ENCODE assay signal across 21 cellular contexts in genomic region chr9:34615132-34615531, GRCh38. TPM values are rescaled to one million over a fixed set of nuclear protein-coding genes. Genes with fewer than 3 reads are reported as not detected.
DNase-seq lines count a peak whose midpoint lies in the region; ATAC-seq and TF ChIP-seq lines count a peak whose summit lies in the region.
"Had no signal": no experiment of that assay in that cellular context is flagged by ENCODE, and none has a peak within 500 bp of the region (broad histone marks: within the 10 kb centered on the region; RNA-seq: fewer than 3 reads in every experiment).

No MANE protein-coding gene starts in this region.

- ATAC-seq in SK-N-SH treated with all-trans-retinoic acid at 6 μM for 48 hours = no peak

- DNase-seq in SK-N-DZ (ENCODE audit: low spot score) (peak; percentile 81), NCI-H2227 (lab: John Stamatoyannopoulos, UW; ENCODE audit: unreplicated experiment) (no peak), NCI-H82 (lab: John Stamatoyannopoulos, UW) (no peak), NCI-H510A treated with DMSO at 0.1 percent for 48 hours (lab: John Stamatoyannopoulos, UW) (no peak)
- DNase-seq: 8988T; ACHN; BE2C; C1 segment of cervical spinal cord; CD4-positive, alpha-beta memory T cell; CD4-positive, CD25-positive, alpha-beta regulatory T cell; CD8-positive, alpha-beta memory T cell; COR-L47; DMS 273 treated with DMSO at 0.1 percent for 48 hours; DMS153; DMS53; DND-41; EL; GF-D8 had no signal

TF ChIP-seq in SK-N-SH treated with all-trans-retinoic acid at 6 μM for 48 hours, 23 proteins besides CTCF, POLR2A, EP300 and RAD21:
- TF ChIP-seq TCF4 (CRISPR knock-in tag; IDR thresholded peaks at IDR 0.05; ENCODE audit: borderline replicate concordance) = peak; percentile 72; the same call in 1 of the 2 replicates
- peak; percentile 59; the same call in 1 of the 2 replicates for TF ChIP-seq TSHZ2 (CRISPR knock-in tag; IDR thresholded peaks at IDR 0.05)
- TF ChIP-seq ZNF70 (CRISPR knock-in tag; IDR thresholded peaks at IDR 0.05) = no peak

RNA-seq across cellular contexts. Expression of gene RPP25L, which starts 3.2 kb away (rescaled TPM):
- 31.2 and 38.8 TPM in 2 replicates for polyA plus RNA-seq in SK-N-DZ (2014; cell fraction: cytosol; rRNA removed)
- 21.2 and 32.3 TPM in 2 replicates for polyA plus RNA-seq in SK-N-DZ (2014; cell fraction: nucleus; rRNA removed)

RNA-seq across cellular contexts. Expression of gene DCTN3, which starts 5.2 kb away (rescaled TPM):
- polyA plus RNA-seq in SK-N-DZ (2014; cell fraction: cytosol; rRNA removed) = 57.8 and 72.5 TPM in 2 replicates
- 49.2 and 57.7 TPM in 2 replicates for polyA plus RNA-seq in SK-N-DZ (2014; cell fraction: nucleus; rRNA removed)

RNA-seq across cellular contexts. Expression of gene ARID3C, which starts 13.7 kb away (rescaled TPM):
- 0.25 TPM in 1 of 2 replicates, not detected in the other for polyA plus RNA-seq in SK-N-DZ (2014; cell fraction: cytosol; rRNA removed)
- 0.15 TPM in 1 of 2 replicates, not detected in the other for polyA plus RNA-seq in SK-N-DZ (2014; cell fraction: nucleus; rRNA removed)
- polyA plus RNA-seq: AG04450; CD14-positive monocyte; CD4-positive, alpha-beta memory T cell; CD4-positive, CD25-positive, alpha-beta regulatory T cell; CD8-positive, alpha-beta memory T cell had no signal

RNA-seq across cellular contexts. Expression of gene SIGMAR1, which starts 22.5 kb away (rescaled TPM):
- polyA plus RNA-seq in SK-N-DZ (2014; cell fraction: cytosol; rRNA removed) = 183 and 208 TPM in 2 replicates
- polyA plus RNA-seq in SK-N-DZ (2014; cell fraction: nucleus; rRNA removed) = 89.9 and 92.3 TPM in 2 replicates

RNA-seq across cellular contexts. Expression of gene CNTFR, which starts 25.6 kb away (rescaled TPM):
- polyA plus RNA-seq in SK-N-DZ (2014; cell fraction: cytosol; rRNA removed) = 85.6 and 98.3 TPM in 2 replicates
- 45.4 and 60.6 TPM in 2 replicates for polyA plus RNA-seq in SK-N-DZ (2014; cell fraction: nucleus; rRNA removed)
- polyA plus RNA-seq: AG04450; CD14-positive monocyte; CD4-positive, alpha-beta memory T cell; CD4-positive, CD25-positive, alpha-beta regulatory T cell; CD8-positive, alpha-beta memory T cell had no signal
